ENCODE assay signal across 8 cellular contexts in genomic region chr3:53072653-53073552, GRCh38. TPM values are rescaled to one million over a fixed set of nuclear protein-coding genes. Genes with fewer than 3 reads are reported as not detected.
DNase-seq lines count a peak whose midpoint lies in the region; ATAC-seq and TF ChIP-seq lines count a peak whose summit lies in the region.

No MANE protein-coding gene starts in this region.

- H3K36me3 ChIP-seq in Karpas-422 (ENCODE audit: insufficient read depth, low read length), result no peaks in the 10 kb centered on the region
- H3K36me3 ChIP-seq in thoracic aorta, result no peaks in the 10 kb centered on the region

- H3K9me2 ChIP-seq in Karpas-422 (replicated peaks; ENCODE audit: insufficient read depth, low read length), result no peaks in the 10 kb centered on the region

- peak overlapping the region; percentile 91 for H2AFZ ChIP-seq in Karpas-422 (ENCODE audit: low read length)

- H3K27ac Mint-ChIP-seq in glutamatergic neuron (ENCODE audit: unreplicated experiment) (peak overlapping the region; percentile 38), osteocyte (ENCODE audit: unreplicated experiment) (no peak overlapping the region)

- H3K4me1 ChIP-seq in Karpas-422 (ENCODE audit: low read length), result peaks cover 21% of the 10 kb centered on the region
- H3K4me1 ChIP-seq in thoracic aorta (ENCODE audit: control insufficient read depth in 1 of 2, low read depth in 2 of 2), result peaks cover 3 to 16% of the 10 kb centered on the region in 2 donors

- peaks cover 6% of the 10 kb centered on the region for H3K27me3 Mint-ChIP-seq in glutamatergic neuron (ENCODE audit: unreplicated experiment)
- H3K27me3 Mint-ChIP-seq in osteocyte (ENCODE audit: unreplicated experiment), result no peaks in the 10 kb centered on the region

- peaks cover 4% of the 10 kb centered on the region for H3K4me1 Mint-ChIP-seq in glutamatergic neuron (ENCODE audit: low read depth, unreplicated experiment)
- H3K4me1 Mint-ChIP-seq in osteocyte (ENCODE audit: unreplicated experiment), result peaks cover 10% of the 10 kb centered on the region

- H4K20me1 ChIP-seq in Karpas-422 (ENCODE audit: insufficient read depth, low read depth, low read length), result no peaks in the 10 kb centered on the region

- H3K79me2 ChIP-seq in Karpas-422 (ENCODE audit: low read length), result no peaks in the 10 kb centered on the region

- H3K27ac ChIP-seq in Karpas-422 (ENCODE audit: low read length) (no peak overlapping the region), thoracic aorta (peak overlapping the region; percentile 66 to 76)

- peak overlapping the region; percentile 63 for H3K4me3 Mint-ChIP-seq in glutamatergic neuron (ENCODE audit: unreplicated experiment)
- peak overlapping the region; percentile 62 for H3K4me3 Mint-ChIP-seq in osteocyte (ENCODE audit: unreplicated experiment)

- H3K36me3 Mint-ChIP-seq in glutamatergic neuron (ENCODE audit: unreplicated experiment) (no peaks in the 10 kb centered on the region), osteocyte (ENCODE audit: unreplicated experiment) (no peaks in the 10 kb centered on the region)

- H3K9me3 Mint-ChIP-seq in glutamatergic neuron (ENCODE audit: unreplicated experiment) (peaks cover 3% of the 10 kb centered on the region), osteocyte (ENCODE audit: unreplicated experiment) (no peaks in the 10 kb centered on the region)

- H3K4me2 ChIP-seq in Karpas-422 (ENCODE audit: low read depth, low read length, poor library complexity, severe bottlenecking), result peak overlapping the region; percentile 90

- TF ChIP-seq CTCF in glutamatergic neuron (IDR thresholded peaks at IDR 0.05; ENCODE audit: partially characterized antibody, unreplicated experiment) (peak; percentile 84), osteocyte (IDR thresholded peaks at IDR 0.05) (peak; percentile 94), thoracic aorta (IDR thresholded peaks at IDR 0.05) (peak; percentile 87)

- peak; percentile 79 for ATAC-seq in GM21825 (IDR thresholded peaks at IDR 0.05; ENCODE audit: unreplicated experiment)
- peak; percentile 69 for ATAC-seq in thoracic aorta (ENCODE audit: insufficient number of reproducible peaks, low FRiP score, low read depth)

- H3K9me3 ChIP-seq in Karpas-422 (ENCODE audit: low read length) (no peaks in the 10 kb centered on the region), thoracic aorta (no peaks in the 10 kb centered on the region)

- H3K9ac ChIP-seq in Karpas-422 (ENCODE audit: low read length), result peak overlapping the region; percentile 80

- H3K4me3 ChIP-seq in Karpas-422 (ENCODE audit: low read length) (peak overlapping the region; percentile 79), thoracic aorta (peak overlapping the region; percentile 87)

- H3K27me3 ChIP-seq in Karpas-422 (ENCODE audit: low read length) (no peaks in the 10 kb centered on the region), thoracic aorta (replicated peaks; ENCODE audit: insufficient read depth) (no peaks in the 10 kb centered on the region)

- DNase-seq in ELF-1 (ENCODE audit: low read depth, low spot score) (peak; percentile 96), Karpas-422 (peak; percentile 90), SIG-M5 treated with dmso at 0.1 percent for 504 hours (lab: John Stamatoyannopoulos, UW; ENCODE audit: unreplicated experiment) (peak; percentile 81), glutamatergic neuron (peak; percentile 97), osteocyte (ENCODE audit: extremely low spot score, unreplicated experiment) (peak; percentile 93), thoracic aorta (ENCODE audit: low spot score) (peak; percentile 38)
- peak; percentile 53 to 86 (median 74) for DNase-seq in activated naive CD4-positive, alpha-beta T cell (lab: John Stamatoyannopoulos, UW)

RNA-seq across cellular contexts. Expression of gene SFMBT1, which starts 27.0 kb away (rescaled TPM):
- total RNA-seq in Karpas-422 (2014; rRNA removed; shearing (Covaris generic); ENCODE audit: low replicate concordance), result 0.58 and 3.0 TPM in 2 replicates
- 6.5 TPM for total RNA-seq in glutamatergic neuron (ENCODE audit: unreplicated experiment)
- 7.9 and 8.0 TPM in 2 replicates for total RNA-seq in osteocyte
- total RNA-seq in thoracic aorta, result 10 to 100 TPM in 1 of 2 donors, 1 to 10 TPM in 1; 7.4 to 13.5 TPM

RNA-seq across cellular contexts. Expression of gene RFT1, which starts 57.3 kb away (rescaled TPM):
- total RNA-seq in Karpas-422 (2014; rRNA removed; shearing (Covaris generic); ENCODE audit: low replicate concordance), result 20.5 and 29.9 TPM in 2 replicates
- total RNA-seq in glutamatergic neuron (ENCODE audit: unreplicated experiment), result 10.5 TPM
- total RNA-seq in osteocyte, result 19.1 and 21.4 TPM in 2 replicates
- total RNA-seq in thoracic aorta, result 10 to 100 TPM in 1 of 2 donors, 1 to 10 TPM in 1; 7.0 to 17.6 TPM

Comparison
In these comparisons a context has a peak if more than half of its experiments do, and no peak if none do; other contexts are left out.
1. DNase-seq: peak in every context shown above with its lines; median percentile 97 in glutamatergic neuron; 96 in ELF-1; 93 in osteocyte; 90 in Karpas-422; 81 in SIG-M5 treated with dmso at 0.1 percent for 504 hours; 74 in activated naive CD4-positive, alpha-beta T cell; 38 in thoracic aorta.